Comparison of ENCODE assay signal across 8 cellular contexts in the genomic region with DNA sequence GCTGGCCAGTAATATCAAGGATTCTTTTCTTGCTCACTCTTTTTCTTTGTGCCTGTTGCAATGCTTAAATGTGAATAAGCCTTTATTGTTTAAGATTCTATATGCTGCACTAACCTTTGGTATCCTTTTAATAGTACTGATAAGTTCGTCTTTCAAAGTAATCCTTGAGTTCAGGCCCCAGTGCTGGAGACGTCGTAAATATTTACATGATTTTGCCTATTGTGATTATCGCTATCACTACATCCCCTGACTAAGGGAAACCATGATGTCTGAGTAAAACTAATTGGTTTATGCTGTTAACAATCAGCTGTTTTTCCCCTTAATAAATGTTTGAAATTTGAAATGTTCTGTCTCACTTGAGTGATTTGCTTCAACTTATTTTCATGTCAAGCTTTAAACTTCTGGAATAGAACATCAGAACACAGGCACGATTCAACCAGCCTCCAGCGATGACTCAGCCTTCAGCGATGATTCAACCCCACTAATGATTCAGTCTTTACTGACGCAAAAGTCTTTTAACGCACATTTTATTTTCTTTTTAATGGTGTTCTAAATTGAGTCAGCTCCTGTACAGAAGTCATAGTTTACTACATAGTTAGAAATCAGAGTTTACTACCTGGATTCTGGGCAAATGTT. TPM values are rescaled to one million over a fixed set of nuclear protein-coding genes. Genes with fewer than 3 reads are reported as not detected.
DNase-seq lines count a peak whose midpoint lies in the region; ATAC-seq and TF ChIP-seq lines count a peak whose summit lies in the region.

No MANE protein-coding gene starts in this region.

- H3K4me3 Mint-ChIP-seq in CD8-positive, alpha-beta T cell, result no peak overlapping the region

- H3K4me1 Mint-ChIP-seq in CD8-positive, alpha-beta T cell (ENCODE audit: low read depth), result peaks cover 47% of the 10 kb centered on the region

- no peaks in the 10 kb centered on the region for H3K27me3 Mint-ChIP-seq in CD8-positive, alpha-beta T cell (ENCODE audit: low read depth)

- H3K27ac Mint-ChIP-seq in CD8-positive, alpha-beta T cell, result peak overlapping the region; percentile 3
- peak overlapping the region; percentile 84 to 85 for H3K27ac Mint-ChIP-seq in activated naive CD4-positive, alpha-beta T cell treated with anti-CD3 and anti-CD28 coated beads, Interleukin-2, amount 50 U/mL, for 72 hours

- H3K27me3 ChIP-seq in CD8-positive, alpha-beta T cell (ENCODE audit: insufficient read depth, low read length), result no peaks in the 10 kb centered on the region
- H3K27me3 ChIP-seq in OCI-LY3 (ENCODE audit: low read depth, low read length), result no peaks in the 10 kb centered on the region

- no peak for TF ChIP-seq CTCF in CD8-positive, alpha-beta T cell (IDR thresholded peaks at IDR 0.05)
- no peak for TF ChIP-seq CTCF in OCI-LY3 (IDR thresholded peaks at IDR 0.05; ENCODE audit: low read depth, low read length)

- no peaks in the 10 kb centered on the region for H3K9me3 Mint-ChIP-seq in CD8-positive, alpha-beta T cell
- peaks cover 0 to 9% of the 10 kb centered on the region in 2 donors for H3K9me3 Mint-ChIP-seq in activated naive CD4-positive, alpha-beta T cell treated with anti-CD3 and anti-CD28 coated beads, Interleukin-2, amount 50 U/mL, for 72 hours

- peak overlapping the region; percentile 22; the same call in 1 of the 2 replicates for H3K4me2 ChIP-seq in OCI-LY3 (ENCODE audit: low read length)

- peaks cover 19% of the 10 kb centered on the region for H3K4me1 ChIP-seq in CD8-positive, alpha-beta T cell (ENCODE audit: insufficient read depth, low read length)
- H3K4me1 ChIP-seq in OCI-LY3 (ENCODE audit: low read length), result 0 out of 2 replicates have a peak, but pooled peaks cover 5% of the 10 kb centered on the region

- CTCF ChIA-PET in CD8-positive, alpha-beta T cell (lab: Charles Lee), result interaction anchor here (1.2 to 1.3 kb wide), 3 partner anchors 12 to 239 kb away, joined by 3 to 5 read pairs (median 4); no protein-coding TSS in a partner anchor

- POLR2A ChIA-PET in CD8-positive, alpha-beta T cell (lab: Charles Lee), result no interaction called here

- peak in 4 of 7 experiments; percentile 17 to 52 (median 28) for DNase-seq in CD8-positive, alpha-beta T cell
- DNase-seq in activated naive CD4-positive, alpha-beta T cell treated with anti-CD3 and anti-CD28 coated beads, Interleukin-2, amount 50 U/mL, for 72 hours (ENCODE audit: low spot score in 2 of 2), result peak in 1 of 2 donors; percentile 62
- DNase-seq in iPS-NIHi11 (ENCODE audit: low spot score) (peak; percentile 22), activated gamma-delta T cell treated with Interleukin-2 at 50 U/mL for 16 hours (no peak), cerebellar cortex (ENCODE audit: low spot score) (no peak)
- peak in 2 of 3 donors; percentile 13 to 43 for DNase-seq in stimulated activated CD4-positive, alpha-beta T cell treated with anti-CD3 and anti-CD28 coated beads, TNF-alpha, amount 100 ng/mL, for 1 hour (ENCODE audit: low read depth in 3 of 3, low spot score in 1 of 3)

- no peak overlapping the region for H3K4me3 ChIP-seq in CD8-positive, alpha-beta T cell (ENCODE audit: low read depth, low read length)
- no peak overlapping the region for H3K4me3 ChIP-seq in OCI-LY3 (ENCODE audit: low read length)

- H3K79me2 ChIP-seq in OCI-LY3 (ENCODE audit: low read length), result no peaks in the 10 kb centered on the region; the same call in 1 of the 2 replicates

- no peaks in the 10 kb centered on the region for H4K20me1 ChIP-seq in OCI-LY3 (ENCODE audit: insufficient read depth, low read length)

- intact Hi-C loops in CD8-positive, alpha-beta T cell (cut with DNase I, micrococcal nuclease), result loop anchor here in 1 of 2 experiments (10.0 kb wide), 1 partner anchor 213 kb away; no protein-coding TSS in a partner anchor

- H3K9me3 ChIP-seq in CD8-positive, alpha-beta T cell (ENCODE audit: low read length), result no peaks in the 10 kb centered on the region
- no peaks in the 10 kb centered on the region for H3K9me3 ChIP-seq in OCI-LY3 (ENCODE audit: insufficient read depth, low read length)

- peaks cover 42% of the 10 kb centered on the region for H3K36me3 Mint-ChIP-seq in CD8-positive, alpha-beta T cell
- peaks cover 39 to 52% of the 10 kb centered on the region in 2 donors for H3K36me3 Mint-ChIP-seq in activated naive CD4-positive, alpha-beta T cell treated with anti-CD3 and anti-CD28 coated beads, Interleukin-2, amount 50 U/mL, for 72 hours

- H3K36me3 ChIP-seq in CD8-positive, alpha-beta T cell (ENCODE audit: insufficient read depth, low read length), result no peaks in the 10 kb centered on the region
- no peaks in the 10 kb centered on the region for H3K36me3 ChIP-seq in OCI-LY3 (replicated peaks; ENCODE audit: low read depth, low read length)

- H2AFZ ChIP-seq in OCI-LY3 (ENCODE audit: low read depth, low read length), result peak overlapping the region; percentile 39; the same call in 1 of the 2 replicates

- no peak overlapping the region for H3K27ac ChIP-seq in CD8-positive, alpha-beta T cell (ENCODE audit: low read depth, low read length)
- no peak overlapping the region for H3K27ac ChIP-seq in OCI-LY3 (ENCODE audit: low read length)

- H3K9ac ChIP-seq in OCI-LY3 (ENCODE audit: low read length), result no peak overlapping the region

- no peak for ATAC-seq in CD8-positive, alpha-beta T cell
- ATAC-seq in activated naive CD4-positive, alpha-beta T cell treated with anti-CD3 and anti-CD28 coated beads, Interleukin-2, amount 50 U/mL, for 72 hours, result peak; percentile 85 to 88
- no peak for ATAC-seq in GM21737 (IDR thresholded peaks at IDR 0.05; ENCODE audit: unreplicated experiment)

RNA-seq across cellular contexts. Expression of a gene that starts 3.9 kb away (rescaled TPM):
- 1 to 10 TPM; 6.6 to 7.5 TPM for total RNA-seq in CD8-positive, alpha-beta T cell
- 10 to 100 TPM; 51.9 to 67.0 TPM for total RNA-seq in activated naive CD4-positive, alpha-beta T cell treated with anti-CD3 and anti-CD28 coated beads, Interleukin-2, amount 50 U/mL, for 72 hours

RNA-seq across cellular contexts. Expression of a gene that starts 20.1 kb away (rescaled TPM):
- 10 to 100 TPM; 10.2 to 10.6 TPM for total RNA-seq in CD8-positive, alpha-beta T cell
- total RNA-seq in activated naive CD4-positive, alpha-beta T cell treated with anti-CD3 and anti-CD28 coated beads, Interleukin-2, amount 50 U/mL, for 72 hours, result 10 to 100 TPM; 29.2 to 33.6 TPM

Comparison
In these comparisons a context has a peak if more than half of its experiments do, and no peak if none do; other contexts are left out.
1. ATAC-seq: peak in activated naive CD4-positive, alpha-beta T cell treated with anti-CD3 and anti-CD28 coated beads, Interleukin-2, amount 50 U/mL, for 72 hours (2 of 2); none in CD8-positive, alpha-beta T cell (single experiment) and GM21737 (single experiment).
2. DNase-seq: peak in CD8-positive, alpha-beta T cell (4 of 7), iPS-NIHi11 (single experiment) and stimulated activated CD4-positive, alpha-beta T cell treated with anti-CD3 and anti-CD28 coated beads, TNF-alpha, amount 100 ng/mL, for 1 hour (2 of 3); none in activated gamma-delta T cell treated with Interleukin-2 at 50 U/mL for 16 hours (single experiment) and cerebellar cortex (single experiment).
3. RNA of a gene that starts 3.9 kb away (total RNA-seq): 51.9 to 67.0 TPM in activated naive CD4-positive, alpha-beta T cell treated with anti-CD3 and anti-CD28 coated beads, Interleukin-2, amount 50 U/mL, for 72 hours; 6.6 to 7.5 TPM in CD8-positive, alpha-beta T cell; every median in the first group is over 4 times any median in the second.